8 cellular contexts compared by ENCODE assay signal in genomic region chr7:30284298-30285066, GRCh38. TPM values are rescaled to one million over a fixed set of nuclear protein-coding genes. Genes with fewer than 3 reads are reported as not detected.
DNase-seq lines count a peak whose midpoint lies in the region; TF ChIP-seq lines count a peak whose summit lies in the region.

ZNRF2 (plus strand) TSS chr7:30284597; CDS start chr7:30285358, 761 bp downstream.

- H3K36me3 Mint-ChIP-seq in H9 (ENCODE audit: insufficient read depth in 1 of 3, low read depth in 3 of 3) (no peaks in the 10 kb centered on the region), neural crest cell (ENCODE audit: low read depth) (no peaks in the 10 kb centered on the region)

- no peak within 1 kb of the TSS for H3T11ph ChIP-seq in H9 (ENCODE audit: low read length)

- H3K4me1 ChIP-seq in H9 (ENCODE audit: insufficient read depth, low read length) (no peaks in the 10 kb centered on the region; the same call in 1 of the 2 replicates), stomach smooth muscle (ENCODE audit: control insufficient read depth, insufficient read depth, low read length) (peaks cover 4% of the 10 kb centered on the region)

- peaks cover 2% of the 10 kb centered on the region for H3K27me3 Mint-ChIP-seq in H9 (ENCODE audit: low read depth)
- H3K27me3 Mint-ChIP-seq in neural crest cell (ENCODE audit: low read depth): peaks cover 27% of the 10 kb centered on the region

- no peak within 1 kb of the TSS for H2BK120ac ChIP-seq in H9 (ENCODE audit: low read depth, low read length, poor library complexity, severe bottlenecking)

- WGBS in H9 (ENCODE audit: extremely low coverage, insufficient read length, low lambda C conversion rate): no CpG with 5 or more reads among the region's 96 CpGs

- peak within 1 kb of the TSS; percentile 15 for H3K4me2 ChIP-seq in H9 (ENCODE audit: insufficient read depth, insufficient read length, low read length)

- TF ChIP-seq CTCF in H9 (conservative IDR thresholded peaks at IDR 0.05) (peak; percentile 57), fibroblast of villous mesenchyme (IDR thresholded peaks at IDR 0.05; ENCODE audit: insufficient read depth, low read depth, low read length) (peak; percentile 38), neural crest cell (conservative IDR thresholded peaks at IDR 0.05) (peak; percentile 58)

- H3K9me3 ChIP-seq in H9 (ENCODE audit: control insufficient read depth, low read depth, low read length): no peaks in the 10 kb centered on the region
- no peaks in the 10 kb centered on the region for H3K9me3 ChIP-seq in stomach smooth muscle (ENCODE audit: control insufficient read depth in 2 of 2, low read length in 2 of 2)

- DNase-seq in G401 (ENCODE audit: low spot score) (peak; percentile 100), H9 (peak; percentile 100), M059J (ENCODE audit: low read depth) (peak; percentile 99), SHP77 (lab: John Stamatoyannopoulos, UW) (peak; percentile 99 to 100), activated gamma-delta T cell (lab: John Stamatoyannopoulos, UW) (peak; percentile 98), fibroblast of villous mesenchyme (ENCODE audit: low read depth) (peak; percentile 98), neural crest cell (ENCODE audit: low read depth, low spot score) (peak; percentile 87)

- no peak within 1 kb of the TSS for H3K56ac ChIP-seq in H9 (ENCODE audit: insufficient read length, low read depth, low read length)

- no peaks in the 10 kb centered on the region for H3K27me3 ChIP-seq in H9 (ENCODE audit: insufficient read depth, low read length)
- H3K27me3 ChIP-seq in stomach smooth muscle (ENCODE audit: control insufficient read depth in 1 of 2, insufficient read depth in 2 of 2, low read length in 2 of 2): no peaks in the 10 kb centered on the region

- no peak within 1 kb of the TSS for H3K23ac ChIP-seq in H9 (ENCODE audit: insufficient read length, low read depth, low read length)

- peaks cover 45 to 51% of the 10 kb centered on the region in 2 experiments for H3K4me1 Mint-ChIP-seq in H9
- peaks cover 22% of the 10 kb centered on the region for H3K4me1 Mint-ChIP-seq in neural crest cell

- no peak within 1 kb of the TSS for H2BK20ac ChIP-seq in H9 (ENCODE audit: low read depth, low read length, poor library complexity, severe bottlenecking)

- peak within 1 kb of the TSS; percentile 86 for H3K14ac ChIP-seq in H9 (ENCODE audit: insufficient read depth, low read length)

- H2AFZ ChIP-seq in H9 (ENCODE audit: low read length): no peak within 1 kb of the TSS

- H3K27ac ChIP-seq in H9 (ENCODE audit: insufficient read length, low read depth, low read length): no peak within 1 kb of the TSS
- peak within 1 kb of the TSS; percentile 86 for H3K27ac ChIP-seq in stomach smooth muscle (ENCODE audit: low read length)

- no peaks in the 10 kb centered on the region for H4K20me1 ChIP-seq in H9 (ENCODE audit: control insufficient read depth, insufficient read depth, insufficient read length)

- H3K9me3 Mint-ChIP-seq in H9: no peaks in the 10 kb centered on the region; a peak in 1 of 5 replicates
- H3K9me3 Mint-ChIP-seq in neural crest cell: no peaks in the 10 kb centered on the region

- no peak within 1 kb of the TSS for H2BK5ac ChIP-seq in H9 (ENCODE audit: insufficient read length, low read length)

- H2BK15ac ChIP-seq in H9 (ENCODE audit: low read depth, low read length): no peak within 1 kb of the TSS

- no peak within 1 kb of the TSS for H3K4ac ChIP-seq in H9 (ENCODE audit: low read depth, low read length)

- H3K79me2 ChIP-seq in H9 (ENCODE audit: insufficient read depth, low read length): peaks cover 2% of the 10 kb centered on the region; the same call in 1 of the 2 replicates

- no peak within 1 kb of the TSS for H2AK5ac ChIP-seq in H9 (ENCODE audit: insufficient read length, low read length)

- no peaks in the 10 kb centered on the region for H3K36me3 ChIP-seq in stomach smooth muscle (ENCODE audit: control insufficient read depth in 2 of 2, insufficient read depth in 2 of 2, low read length in 2 of 2)

- H4K8ac ChIP-seq in H9 (replicated peaks; ENCODE audit: insufficient read length, low read depth, low read length): no peak within 1 kb of the TSS

- H3K4me3 Mint-ChIP-seq in H9: peak within 1 kb of the TSS; percentile 73 to 77
- peak within 1 kb of the TSS; percentile 86 for H3K4me3 Mint-ChIP-seq in neural crest cell

- no peak within 1 kb of the TSS for H4K91ac ChIP-seq in H9 (ENCODE audit: insufficient read length, low read depth, low read length)

- H3K4me3 ChIP-seq in fibroblast of villous mesenchyme (ENCODE audit: low read depth, low read length) (peak within 1 kb of the TSS; percentile 57), stomach smooth muscle (ENCODE audit: low read length in 2 of 2) (peak within 1 kb of the TSS; percentile 64 to 85)

- peak within 1 kb of the TSS; percentile 84 for H3K18ac ChIP-seq in H9 (ENCODE audit: insufficient read length, low read depth, low read length)

- in situ Hi-C loops in G401 (cut with HindIII; ENCODE audit: low sequenced_read_pairs): no loop called here

- H3K27ac Mint-ChIP-seq in H9 (peak within 1 kb of the TSS; percentile 77 to 94 (median 87); a peak in 6 of 7 replicates), neural crest cell (ENCODE audit: unreplicated experiment) (no peak within 1 kb of the TSS)

- no peak within 1 kb of the TSS for H2BK12ac ChIP-seq in H9 (ENCODE audit: insufficient read length, low read depth, low read length)

- H3K9ac ChIP-seq in H9 (ENCODE audit: extremely low read depth, insufficient read length, low read length) (peak within 1 kb of the TSS; percentile 15), stomach smooth muscle (ENCODE audit: low read length in 2 of 2) (peak within 1 kb of the TSS; percentile 72 to 80)

- no peak within 1 kb of the TSS for H4K5ac ChIP-seq in H9 (ENCODE audit: insufficient read length, low read depth, low read length)

- peaks cover 3% of the 10 kb centered on the region for H3K23me2 ChIP-seq in H9 (ENCODE audit: insufficient read length, low read depth, low read length, poor library complexity, severe bottlenecking)

- H3K79me1 ChIP-seq in H9 (ENCODE audit: insufficient read depth, low read depth, low read length, poor library complexity, severe bottlenecking): no peaks in the 10 kb centered on the region

RNA-seq across cellular contexts. Expression of gene ZNRF2, which starts in this region (rescaled TPM):
- 3.4 and 5.2 TPM in 2 replicates for total RNA-seq in G401 (2014; rRNA removed; shearing (Covaris generic))
- total RNA-seq in H9 (2021) (16.5 and 17.1 TPM in 2 replicates), fibroblast of villous mesenchyme (4.8 and 6.5 TPM in 2 replicates), neural crest cell (5.3 and 5.4 TPM in 2 replicates)
- total RNA-seq in M059J (2014; rRNA removed; shearing (Covaris generic)): 10.3 and 12.1 TPM in 2 replicates
